Comparison of ENCODE assay signal across 23 cellular contexts in the genomic region with DNA sequence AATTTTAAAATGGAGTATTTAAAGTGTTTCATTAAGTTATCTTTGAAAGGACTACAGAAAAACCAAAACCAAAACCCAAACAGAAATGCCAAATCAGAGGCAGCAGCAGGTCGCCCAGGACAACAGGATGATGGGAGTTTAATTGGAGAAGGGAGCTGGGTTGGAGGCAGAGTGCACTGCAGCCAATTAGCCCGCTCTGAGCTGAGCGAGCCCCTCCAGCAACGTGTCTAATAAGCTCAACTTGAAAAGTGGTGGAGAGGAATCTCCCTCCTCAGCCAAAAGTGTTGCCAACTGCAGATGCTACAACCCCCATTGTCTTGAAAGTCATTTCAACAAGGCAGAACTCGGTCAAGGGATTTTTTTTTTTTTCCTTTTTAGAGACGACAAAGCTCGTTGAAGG.
"Had no signal": no experiment of that assay in that cellular context is flagged by ENCODE, and none has a peak within 500 bp of the region (broad histone marks: within the 10 kb centered on the region; RNA-seq: fewer than 3 reads in every experiment).

No MANE protein-coding gene starts in this region.

- H3K27me3 Mint-ChIP-seq: activated CD4-positive, alpha-beta T cell treated with anti-CD3 and anti-CD28 coated beads, Interleukin-2, amount 10 ng/mL, durations not matched to agents 7 days and 5 days; activated CD8-positive, alpha-beta T cell treated with anti-CD3 and anti-CD28 coated beads for 36 hours; activated naive CD4-positive, alpha-beta T cell treated with anti-CD3 and anti-CD28 coated beads, Interleukin-2, amount 50 U/mL, for 24 hours; naive B cell; stimulated activated naive CD8-positive, alpha-beta T cell treated with anti-CD3 and anti-CD28 coated beads, Interleukin-15, Interleukin-2, amounts not matched to agents 100 ng/mL and 50 ng/mL, for 24 hours had no signal

- H3K9me3 Mint-ChIP-seq: activated CD4-positive, alpha-beta T cell treated with anti-CD3 and anti-CD28 coated beads, Interleukin-2, amount 10 ng/mL, durations not matched to agents 7 days and 5 days; activated CD8-positive, alpha-beta T cell treated with anti-CD3 and anti-CD28 coated beads for 36 hours; activated naive CD4-positive, alpha-beta T cell treated with anti-CD3 and anti-CD28 coated beads, Interleukin-2, amount 50 U/mL, for 24 hours; naive B cell; stimulated activated naive CD8-positive, alpha-beta T cell treated with anti-CD3 and anti-CD28 coated beads, Interleukin-15, Interleukin-2, amounts not matched to agents 100 ng/mL and 50 ng/mL, for 24 hours had no signal

- H3K4me3 Mint-ChIP-seq: activated CD4-positive, alpha-beta T cell treated with anti-CD3 and anti-CD28 coated beads, Interleukin-2, amount 10 ng/mL, durations not matched to agents 7 days and 5 days; activated CD8-positive, alpha-beta memory T cell treated with anti-CD3 and anti-CD28 coated beads, Interleukin-2, amount 10 ng/mL, durations not matched to agents 7 days and 5 days; activated CD8-positive, alpha-beta T cell treated with anti-CD3 and anti-CD28 coated beads for 36 hours; activated naive CD4-positive, alpha-beta T cell treated with anti-CD3 and anti-CD28 coated beads, Interleukin-2, amount 50 U/mL, for 24 hours; naive B cell; stimulated activated naive CD8-positive, alpha-beta T cell treated with anti-CD3 and anti-CD28 coated beads, Interleukin-15, Interleukin-2, amounts not matched to agents 100 ng/mL and 50 ng/mL, for 24 hours had no signal

- H3K36me3 Mint-ChIP-seq: activated CD8-positive, alpha-beta memory T cell treated with anti-CD3 and anti-CD28 coated beads, Interleukin-2, amount 10 ng/mL, durations not matched to agents 7 days and 5 days; activated naive CD4-positive, alpha-beta T cell treated with anti-CD3 and anti-CD28 coated beads, Interleukin-2, amount 50 U/mL, for 24 hours; naive B cell had no signal

- H3K27ac ChIP-seq: body of pancreas, foreskin keratinocyte, lower lobe of right lung, prostate gland, tibial artery, WERI-Rb-1 had no signal

- H3K27me3 ChIP-seq: body of pancreas, foreskin keratinocyte, tibial artery had no signal

- H3K9me3 ChIP-seq: body of pancreas, lower lobe of right lung, mucosa of descending colon, prostate gland, tibial artery had no signal

- H3K4me3 ChIP-seq: body of pancreas, lower lobe of right lung, mucosa of descending colon, prostate gland, tibial artery had no signal

- DNase-seq: activated CD4-positive, alpha-beta T cell treated with anti-CD3 and anti-CD28 coated beads, Interleukin-2, amount 10 ng/mL, durations not matched to agents 7 days and 5 days; activated CD4-positive, CD25-positive, alpha-beta regulatory T cell treated with anti-CD3 and anti-CD28 coated beads, Interleukin-2, amount 50 U/mL, for 72 hours; activated CD8-positive, alpha-beta memory T cell treated with anti-CD3 and anti-CD28 coated beads, Interleukin-2, amount 10 ng/mL, durations not matched to agents 7 days and 5 days; activated CD8-positive, alpha-beta T cell treated with anti-CD3 and anti-CD28 coated beads for 36 hours; activated gamma-delta T cell; activated T-cell treated with anti-CD3 and anti-CD28 coated beads for 4 hours; body of pancreas; foreskin keratinocyte; kidney; lower lobe of right lung; mesendoderm; mucosa of descending colon; naive B cell; stimulated activated CD4-positive, alpha-beta T cell treated with anti-CD3 and anti-CD28 coated beads, Interleukin-12 subunit alpha, Interleukin-12 subunit beta, amount 100 ng/mL, for 4 hours; stimulated activated CD4-positive, alpha-beta T cell treated with anti-CD3 and anti-CD28 coated beads, Interleukin-4, amount 100 ng/mL, for 4 hours; substantia nigra; tibial artery; WERI-Rb-1 had no signal

- H3K4me1 ChIP-seq: body of pancreas, foreskin keratinocyte, lower lobe of right lung, prostate gland, tibial artery had no signal

- H3K27ac Mint-ChIP-seq: activated CD4-positive, alpha-beta T cell treated with anti-CD3 and anti-CD28 coated beads, Interleukin-2, amount 10 ng/mL, durations not matched to agents 7 days and 5 days; activated CD8-positive, alpha-beta memory T cell treated with anti-CD3 and anti-CD28 coated beads, Interleukin-2, amount 10 ng/mL, durations not matched to agents 7 days and 5 days; activated CD8-positive, alpha-beta T cell treated with anti-CD3 and anti-CD28 coated beads for 36 hours; activated naive CD4-positive, alpha-beta T cell treated with anti-CD3 and anti-CD28 coated beads, Interleukin-2, amount 50 U/mL, for 24 hours; naive B cell; stimulated activated naive CD8-positive, alpha-beta T cell treated with anti-CD3 and anti-CD28 coated beads, Interleukin-15, Interleukin-2, amounts not matched to agents 100 ng/mL and 50 ng/mL, for 24 hours had no signal

- ATAC-seq: activated CD8-positive, alpha-beta memory T cell treated with anti-CD3 and anti-CD28 coated beads, Interleukin-2, amount 10 ng/mL, durations not matched to agents 7 days and 5 days; activated CD8-positive, alpha-beta T cell treated with anti-CD3 and anti-CD28 coated beads for 36 hours; body of pancreas; foreskin keratinocyte; left lobe of liver; lower lobe of right lung; mucosa of descending colon; right cardiac atrium had no signal

- H3K4me1 Mint-ChIP-seq: activated CD4-positive, alpha-beta T cell treated with anti-CD3 and anti-CD28 coated beads, Interleukin-2, amount 10 ng/mL, durations not matched to agents 7 days and 5 days; activated CD8-positive, alpha-beta memory T cell treated with anti-CD3 and anti-CD28 coated beads, Interleukin-2, amount 10 ng/mL, durations not matched to agents 7 days and 5 days; activated naive CD4-positive, alpha-beta T cell treated with anti-CD3 and anti-CD28 coated beads, Interleukin-2, amount 50 U/mL, for 24 hours; naive B cell had no signal

- H3K36me3 ChIP-seq: lower lobe of right lung, prostate gland, tibial artery, WERI-Rb-1 had no signal
